8 cellular contexts compared by ENCODE assay signal in genomic region chr19:1811942-1812425, GRCh38. TPM values are rescaled to one million over a fixed set of nuclear protein-coding genes. Genes with fewer than 3 reads are reported as not detected.
DNase-seq lines count a peak whose midpoint lies in the region; ATAC-seq, FAIRE-seq and TF ChIP-seq lines count a peak whose summit lies in the region.

Gene ATP8B3, minus strand, starts transcription at chr19:1812276. Its CDS starts 540 bp downstream, at chr19:1811736.

- H3K27ac ChIP-seq in kidney (ENCODE audit: low read depth in 2 of 2, low read length in 2 of 2) (peak within 1 kb of the TSS in 1 of 2 donors; percentile 5), subcutaneous abdominal adipose tissue (ENCODE audit: low read depth, low read length) (peak within 1 kb of the TSS; percentile 40)

- peak; percentile 99 for DNase-seq in AG08395 (ENCODE audit: low spot score)
- DNase-seq in activated naive CD8-positive, alpha-beta T cell treated with anti-CD3 and anti-CD28 coated beads, Interleukin-2, amount 50 U/mL, for 16 hours (ENCODE audit: low read depth, low spot score), result peak; percentile 39
- DNase-seq in kidney, result no peak
- DNase-seq in HT-29 (ENCODE audit: low spot score), result no peak
- DNase-seq in middle frontal gyrus (ENCODE audit: extremely low spot score, low spot score), result no peak

- no peak for TF ChIP-seq CTCF in kidney (IDR thresholded peaks at IDR 0.05; ENCODE audit: borderline replicate concordance, extremely low read depth, insufficient read depth)

- peak; percentile 17 for ATAC-seq in GM18868 (IDR thresholded peaks at IDR 0.05; ENCODE audit: unreplicated experiment)
- ATAC-seq in HG03571 (IDR thresholded peaks at IDR 0.05; ENCODE audit: unreplicated experiment), result peak; percentile 22

- H3K4me3 ChIP-seq in kidney (ENCODE audit: low read length in 2 of 2) (peak within 1 kb of the TSS; percentile 43 to 59), subcutaneous abdominal adipose tissue (ENCODE audit: low read depth in 1 of 5, low read length in 5 of 5) (peak within 1 kb of the TSS; percentile 46 to 78 (median 65))

- H3K36me3 ChIP-seq in kidney (ENCODE audit: control insufficient read depth in 1 of 2, insufficient read depth in 2 of 2, low read length in 2 of 2) (peaks cover 0 to 4% of the 10 kb centered on the region in 2 donors), subcutaneous abdominal adipose tissue (ENCODE audit: control insufficient read depth in 5 of 5, insufficient read depth in 5 of 5, low read length in 5 of 5) (peaks cover 0 to 22% (median 15%) of the 10 kb centered on the region in 5 donors)

- peaks cover 0 to 8% of the 10 kb centered on the region in 2 donors for H3K4me1 ChIP-seq in kidney (ENCODE audit: control insufficient read depth in 1 of 2, insufficient read depth in 1 of 2, low read depth in 1 of 2, low read length in 2 of 2)
- peaks cover 0 to 20% (median 15%) of the 10 kb centered on the region in 5 donors for H3K4me1 ChIP-seq in subcutaneous abdominal adipose tissue (ENCODE audit: control insufficient read depth in 5 of 5, insufficient read depth in 5 of 5, low read length in 5 of 5)

- FAIRE-seq in kidney (lab: Jason Lieb, UNC), result no peak

- no peaks in the 10 kb centered on the region for H3K27me3 ChIP-seq in subcutaneous abdominal adipose tissue (ENCODE audit: control insufficient read depth in 5 of 5, insufficient read depth in 4 of 5, low read length in 5 of 5)

- intact Hi-C loops in kidney (cut with DNase I), result no loop called here

- H3K9ac ChIP-seq in kidney (ENCODE audit: low read length in 2 of 2) (peak within 1 kb of the TSS in 1 of 2 donors; percentile 46), subcutaneous abdominal adipose tissue (ENCODE audit: low read length in 5 of 5) (peak within 1 kb of the TSS in 4 of 5 donors; percentile 5 to 73 (median 54))

- no peaks in the 10 kb centered on the region for H3K9me3 ChIP-seq in kidney (ENCODE audit: control insufficient read depth in 1 of 2, low read length in 2 of 2)
- H3K9me3 ChIP-seq in subcutaneous abdominal adipose tissue (ENCODE audit: control insufficient read depth in 5 of 5, low read length in 5 of 5), result no peaks in the 10 kb centered on the region

RNA-seq across cellular contexts. Expression of gene ATP8B3, which starts in this region (rescaled TPM):
- 3.6 TPM for total RNA-seq in kidney
- 0.24 TPM for polyA plus RNA-seq in kidney (ENCODE audit: insufficient read depth, low read depth, low replicate concordance)
- 0.65 and 2.0 TPM in 2 replicates for total RNA-seq in HT-29 (2014; rRNA removed; shearing (Covaris generic))

Comparison
In these comparisons a context has a peak if more than half of its experiments do, and no peak if none do; other contexts are left out.
1. DNase-seq: peak in AG08395 (single experiment) and activated naive CD8-positive, alpha-beta T cell treated with anti-CD3 and anti-CD28 coated beads, Interleukin-2, amount 50 U/mL, for 16 hours (single experiment); none in kidney (single experiment), HT-29 (single experiment) and middle frontal gyrus (single experiment).